ENCODE assay signal across 15 cellular contexts in the genomic region with DNA sequence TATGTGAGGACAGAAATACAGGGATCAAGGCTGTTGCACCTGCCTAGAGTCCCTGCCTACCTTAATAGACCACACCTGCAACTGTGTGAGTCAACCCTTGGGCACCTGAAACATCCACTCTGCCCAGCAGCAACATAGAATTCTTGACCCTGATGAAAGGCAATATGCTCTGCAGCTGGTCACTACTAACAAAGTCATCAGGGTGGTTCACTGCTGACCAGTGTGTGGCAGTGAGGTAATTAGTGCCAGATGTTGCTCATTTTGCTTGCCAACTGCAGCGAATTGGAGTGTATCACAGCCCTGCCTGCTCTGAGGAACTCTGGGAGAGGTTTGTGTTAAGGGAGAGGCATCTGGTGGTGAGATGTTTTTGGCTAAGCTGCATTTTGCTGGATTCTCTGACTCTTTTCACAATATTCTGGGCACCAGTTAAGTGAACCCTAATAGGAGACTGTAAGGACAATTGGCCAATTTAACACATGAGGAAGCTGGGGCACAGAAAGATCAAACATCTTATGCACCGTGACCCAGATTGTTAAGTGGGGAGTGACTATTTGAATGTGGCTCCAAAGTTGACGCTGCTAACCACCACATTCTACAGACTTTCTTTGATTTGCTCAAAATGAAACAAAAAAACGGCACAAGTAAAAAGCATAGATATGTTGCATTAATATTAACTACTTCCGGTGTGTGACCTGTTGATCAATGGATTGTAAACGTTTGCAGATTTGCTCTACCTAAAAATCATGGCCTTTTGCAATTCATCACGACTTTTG.
A peak's percentile ranks its signal among the peaks of the same experiment; 100 is the strongest.
DNase-seq lines count a peak whose midpoint lies in the region; ATAC-seq and TF ChIP-seq lines count a peak whose summit lies in the region.
"Had no signal": no experiment of that assay in that cellular context is flagged by ENCODE, and none has a peak within 500 bp of the region (broad histone marks: within the 10 kb centered on the region; RNA-seq: fewer than 3 reads in every experiment).

No MANE protein-coding gene starts in this region.

- TF ChIP-seq CTCF in fibroblast of lung (conservative IDR thresholded peaks at IDR 0.05 in 1 of 2, IDR thresholded peaks at IDR 0.05 in 1 of 2; ENCODE audit: low read depth in 1 of 2, low read length in 2 of 2): no peak

- no peak overlapping the region for H3K4me3 ChIP-seq in fibroblast of lung (replicated peaks in 1 of 4; ENCODE audit: control extremely low read depth in 1 of 4, insufficient read depth in 1 of 4, low read depth in 3 of 4, low read length in 4 of 4)
- H3K4me3 ChIP-seq: stomach had no signal

- H3K27ac ChIP-seq in fibroblast of lung (ENCODE audit: insufficient read depth, low read length): no peak overlapping the region
- H3K27ac ChIP-seq: stomach had no signal

- no peak overlapping the region for H2AFZ ChIP-seq in fibroblast of lung (ENCODE audit: low read length)

- intact Hi-C loops in left ventricle myocardium superior (cut with micrococcal nuclease) (no loop called here), cardiac septum (cut with DNase I) (no loop called here), left colon (cut with DNase I, micrococcal nuclease) (no loop called here)

- no peaks in the 10 kb centered on the region for H4K20me1 ChIP-seq in fibroblast of lung (ENCODE audit: control insufficient read depth, extremely low read depth, insufficient read depth, low read length)

- no peaks in the 10 kb centered on the region for H3K27me3 ChIP-seq in fibroblast of lung (ENCODE audit: control insufficient read depth, insufficient read depth, low read length)
- H3K27me3 ChIP-seq: stomach had no signal

- DNase-seq in left ventricle myocardium superior (no peak), cardiac septum (ENCODE audit: low spot score) (no peak), M059J (ENCODE audit: low read depth) (peak; percentile 48), fibroblast of lung (ENCODE audit: low read depth in 2 of 2) (peak; percentile 13 to 56), GM19238 (ENCODE audit: insufficient read length, low spot score) (no peak), ecto neural progenitor cell (ENCODE audit: low spot score) (no peak), left colon (no peak)
- DNase-seq in activated T-cell treated with anti-CD3 and anti-CD28 coated beads, Interleukin-2, amount 50 U/mL, for 48 hours: no peak
- DNase-seq: activated CD4-positive, alpha-beta memory T cell treated with anti-CD3 and anti-CD28 coated beads for 36 hours; GDM1; Karpas-422; NCI-H446; stimulated activated CD4-positive, alpha-beta T cell treated with anti-CD3 and anti-CD28 coated beads, Interleukin-1b, Interleukin-23, amount 100 ng/mL, for 48 hours; stomach; T-cell had no signal

- peak; percentile 75 for ATAC-seq in left ventricle myocardium superior
- no peak for ATAC-seq in left colon
- ATAC-seq: T-cell had no signal

- H3K79me2 ChIP-seq in fibroblast of lung (ENCODE audit: control insufficient read depth, insufficient read depth, low read length): no peaks in the 10 kb centered on the region

- H3K9ac ChIP-seq in fibroblast of lung (ENCODE audit: insufficient read depth, low read length): no peak overlapping the region

- no peaks in the 10 kb centered on the region for H3K36me3 ChIP-seq in fibroblast of lung (ENCODE audit: control insufficient read depth, insufficient read depth, low read length)
- H3K36me3 ChIP-seq: stomach had no signal

- H3K9me3 ChIP-seq in fibroblast of lung (ENCODE audit: control insufficient read depth, insufficient read depth, low read depth, low read length): no peaks in the 10 kb centered on the region
- H3K9me3 ChIP-seq: stomach had no signal

- no peaks in the 10 kb centered on the region for H3K4me1 ChIP-seq in fibroblast of lung (ENCODE audit: control insufficient read depth, extremely low read depth, insufficient read depth, low read length)

- H3K4me2 ChIP-seq in fibroblast of lung (ENCODE audit: extremely low read depth, insufficient read depth, low read length): no peak overlapping the region

Comparison
In these comparisons a context has a peak if more than half of its experiments do, and no peak if none do; other contexts are left out.
1. DNase-seq: peak in M059J (single experiment) and fibroblast of lung (2 of 2); none in left ventricle myocardium superior (single experiment), cardiac septum (single experiment), GM19238 (single experiment), ecto neural progenitor cell (single experiment), left colon (0 of 2) and activated T-cell treated with anti-CD3 and anti-CD28 coated beads, Interleukin-2, amount 50 U/mL, for 48 hours (0 of 2).